Comparison of ENCODE assay signal across 27 cellular contexts in the genomic region with DNA sequence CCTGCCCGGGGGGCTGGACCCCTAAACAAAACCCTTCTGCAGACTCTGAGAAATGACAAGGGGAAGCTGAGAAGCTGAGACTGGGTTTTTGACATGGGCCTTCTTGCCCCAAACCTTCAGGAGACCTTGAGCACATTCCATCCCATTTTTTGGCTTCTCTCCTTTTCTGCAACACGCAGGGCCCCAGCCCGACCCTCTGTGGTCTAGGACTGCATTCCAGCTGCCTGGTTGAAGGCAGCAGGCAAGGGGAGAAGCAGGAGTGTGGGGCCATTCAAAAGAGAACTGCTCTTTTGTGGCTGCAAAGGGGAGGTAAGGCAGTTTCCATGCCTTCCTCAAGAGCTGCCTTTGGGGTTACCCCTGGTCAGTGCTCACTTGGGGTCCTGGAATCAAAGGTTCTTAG.
"Had no signal": no experiment of that assay in that cellular context is flagged by ENCODE, and none has a peak within 500 bp of the region (broad histone marks: within the 10 kb centered on the region; RNA-seq: fewer than 3 reads in every experiment).

No MANE protein-coding gene starts in this region.

- H3K4me1 Mint-ChIP-seq: activated CD4-positive, alpha-beta T cell treated with anti-CD3 and anti-CD28 coated beads, Interleukin-2, amount 10 ng/mL, durations not matched to agents 7 days and 5 days; activated naive CD8-positive, alpha-beta T cell treated with anti-CD3 and anti-CD28 coated beads, Interleukin-2, amount 50 U/mL, for 24 hours had no signal

- DNase-seq: activated CD4-positive, alpha-beta memory T cell treated with anti-CD3 and anti-CD28 coated beads for 36 hours; activated CD4-positive, alpha-beta T cell treated with anti-CD3 and anti-CD28 coated beads, Interleukin-2, amount 10 ng/mL, durations not matched to agents 7 days and 5 days; activated CD4-positive, CD25-positive, alpha-beta regulatory T cell; activated CD8-positive, alpha-beta memory T cell treated with anti-CD3 and anti-CD28 coated beads for 24 hours; activated effector memory CD4-positive, alpha-beta T cell treated with anti-CD3 and anti-CD28 coated beads, Interleukin-2, amount 50 U/mL, for 16 hours; activated naive CD4-positive, alpha-beta T cell treated with Interleukin-2 at 50 U/mL for 16 hours; activated naive CD8-positive, alpha-beta T cell treated with anti-CD3 and anti-CD28 coated beads, Interleukin-2, amount 50 U/mL, for 24 hours; activated T-cell treated with anti-CD3 and anti-CD28 coated beads, Interleukin-2, amount 50 U/mL, for 4 hours; amygdala; cerebellar nuclear complex; MG63; MV-4-11; NCI-H1092 treated with DMSO at 0.1 percent for 48 hours; NCI-H1417 treated with DMSO at 0.1 percent for 48 hours; NCI-H1694; NCI-H2029; NCI-H446 treated with DMSO at 0.1 percent for 48 hours; NCI-H524 treated with DMSO at 0.1 percent for 48 hours; NCI-H82; NK-92 treated with Interleukin-12 subunit alpha and Interleukin-12 subunit beta, amount 100 ng/mL, for 24 hours; PC-3; SHP77 treated with DMSO at 0.1 percent for 48 hours; T-helper 17 cell; T-helper 9 cell had no signal

- H3K4me3 Mint-ChIP-seq: activated CD4-positive, alpha-beta memory T cell treated with anti-CD3 and anti-CD28 coated beads for 36 hours; activated CD4-positive, alpha-beta T cell treated with anti-CD3 and anti-CD28 coated beads, Interleukin-2, amount 10 ng/mL, durations not matched to agents 7 days and 5 days; activated naive CD8-positive, alpha-beta T cell treated with anti-CD3 and anti-CD28 coated beads, Interleukin-2, amount 50 U/mL, for 24 hours; activated T-cell treated with anti-CD3 and anti-CD28 coated beads, Interleukin-2, amount 50 U/mL, for 4 hours; T-helper 17 cell had no signal

- ATAC-seq: activated naive CD4-positive, alpha-beta T cell treated with anti-CD3 and anti-CD28 coated beads, Interleukin-2, amount 50 U/mL, for 72 hours; activated naive CD8-positive, alpha-beta T cell treated with anti-CD3 and anti-CD28 coated beads, Interleukin-2, amount 50 U/mL, for 24 hours; activated T-cell treated with anti-CD3 and anti-CD28 coated beads, Interleukin-2, amount 50 U/mL, for 4 hours; PC-3; T-helper 17 cell had no signal

- H3K36me3 ChIP-seq: MG63 had no signal

- H3K4me3 ChIP-seq: MG63 had no signal

- H3K9me3 Mint-ChIP-seq: activated CD4-positive, alpha-beta memory T cell treated with anti-CD3 and anti-CD28 coated beads for 36 hours; activated CD4-positive, alpha-beta T cell treated with anti-CD3 and anti-CD28 coated beads, Interleukin-2, amount 10 ng/mL, durations not matched to agents 7 days and 5 days; activated naive CD4-positive, alpha-beta T cell treated with anti-CD3 and anti-CD28 coated beads, Interleukin-2, amount 50 U/mL, for 72 hours; activated naive CD8-positive, alpha-beta T cell treated with anti-CD3 and anti-CD28 coated beads, Interleukin-2, amount 50 U/mL, for 24 hours; activated T-cell treated with anti-CD3 and anti-CD28 coated beads, Interleukin-2, amount 50 U/mL, for 4 hours had no signal

- H3K4me2 ChIP-seq: KMS-11 had no signal

- H3K36me3 Mint-ChIP-seq: activated CD4-positive, alpha-beta memory T cell treated with anti-CD3 and anti-CD28 coated beads for 36 hours; activated naive CD4-positive, alpha-beta T cell treated with anti-CD3 and anti-CD28 coated beads, Interleukin-2, amount 50 U/mL, for 72 hours had no signal

- H3K27me3 ChIP-seq: MG63 had no signal

- H3K9ac ChIP-seq: KMS-11 had no signal

- H3K27ac Mint-ChIP-seq: activated CD4-positive, alpha-beta memory T cell treated with anti-CD3 and anti-CD28 coated beads for 36 hours; activated CD4-positive, alpha-beta T cell treated with anti-CD3 and anti-CD28 coated beads, Interleukin-2, amount 10 ng/mL, durations not matched to agents 7 days and 5 days; activated naive CD4-positive, alpha-beta T cell treated with anti-CD3 and anti-CD28 coated beads, Interleukin-2, amount 50 U/mL, for 72 hours; activated naive CD8-positive, alpha-beta T cell treated with anti-CD3 and anti-CD28 coated beads, Interleukin-2, amount 50 U/mL, for 24 hours; T-helper 17 cell had no signal

- H3K9me3 ChIP-seq: MG63 had no signal

- H3K27ac ChIP-seq: KMS-11, VCaP had no signal
